Comparison of ENCODE assay signal across 11 cellular contexts in the genomic region with DNA sequence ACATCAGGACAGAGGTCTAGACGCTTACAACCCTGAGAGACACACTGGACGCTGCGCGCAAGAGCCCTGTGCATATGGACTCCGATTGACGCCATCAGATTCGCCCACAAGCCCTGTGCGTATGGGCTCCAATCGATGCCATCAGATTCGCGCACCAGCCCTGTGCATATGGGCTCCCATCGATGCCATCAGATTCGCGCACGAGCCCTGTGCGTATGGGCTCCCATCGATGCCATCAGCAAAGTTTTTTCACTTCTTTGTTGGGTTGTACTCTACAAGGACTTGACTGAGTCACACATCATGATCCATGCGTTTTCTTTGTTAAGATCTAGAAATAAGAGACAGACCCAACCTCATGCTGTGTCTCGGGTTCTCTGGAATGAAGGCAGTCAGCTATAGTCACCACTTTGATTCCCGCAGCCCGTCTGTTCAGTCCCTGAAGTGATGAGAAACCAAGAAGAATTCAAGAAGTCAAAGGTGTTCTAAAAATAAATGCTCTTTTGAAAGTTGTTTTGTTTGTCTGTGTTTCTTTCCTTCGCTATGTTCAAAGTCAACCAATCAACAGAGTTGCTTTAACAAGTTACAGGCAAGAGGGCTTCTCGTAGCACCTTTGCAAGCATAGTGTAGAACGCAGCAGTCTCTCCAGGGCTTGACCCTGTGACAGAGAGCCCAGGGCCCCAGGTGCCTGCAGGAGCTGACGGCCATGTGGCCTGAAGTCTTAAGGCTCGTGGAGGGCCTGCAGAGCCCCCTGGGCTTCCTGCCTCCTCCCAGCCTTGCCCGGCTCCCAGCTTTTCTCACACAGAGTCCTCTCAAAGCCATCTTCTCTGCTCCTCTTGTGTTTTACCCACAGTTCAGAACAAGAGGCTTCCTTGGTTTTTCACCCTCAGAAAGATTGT. TPM values are rescaled to one million over a fixed set of nuclear protein-coding genes. Genes with fewer than 3 reads are reported as not detected.
DNase-seq lines count a peak whose midpoint lies in the region; ATAC-seq and TF ChIP-seq lines count a peak whose summit lies in the region.
"Had no signal": no experiment of that assay in that cellular context is flagged by ENCODE, and none has a peak within 500 bp of the region (broad histone marks: within the 10 kb centered on the region; RNA-seq: fewer than 3 reads in every experiment).

No MANE protein-coding gene starts in this region.

- in situ Hi-C loops in GM23248 (cut with MboI) (no loop called here), gastrocnemius medialis (cut with MboI; ENCODE audit: low sequenced_read_pairs in 4 of 4) (no loop called here), KBM-7 (cut with MboI; ENCODE audit: low pct_unique_long_range_greater_than_20kb, low sequenced_read_pairs) (no loop called here)

- no peaks in the 10 kb centered on the region for H3K9me3 ChIP-seq in GM23248 (ENCODE audit: low read depth)
- H3K9me3 ChIP-seq in body of pancreas, result no peaks in the 10 kb centered on the region
- no peaks in the 10 kb centered on the region for H3K9me3 ChIP-seq in gastrocnemius medialis

- H2AFZ ChIP-seq in GM23248, result no peak overlapping the region

- no peaks in the 10 kb centered on the region for H3K9me2 ChIP-seq in GM23248 (ENCODE audit: insufficient read depth)

- H3K9me3 Mint-ChIP-seq in activated T-helper 1 cell treated with anti-CD3 and anti-CD28 coated beads, Interleukin-12 subunit alpha, Interleukin-12 subunit beta, Interleukin-2, Interleukin-4 antibody, amounts not matched to agents 30 ng/mL and 10 ng/mL and 1 ng/mL, durations not matched to agents 14 hours and 24 hours and 36 hours, result no peaks in the 10 kb centered on the region
- H3K9me3 Mint-ChIP-seq in activated naive CD4-positive, alpha-beta T cell treated with anti-CD3 and anti-CD28 coated beads, Interleukin-2, amount 50 U/mL, for 72 hours, result no peaks in the 10 kb centered on the region

- no peak for TF ChIP-seq CTCF in body of pancreas (IDR thresholded peaks at IDR 0.05)
- TF ChIP-seq CTCF in gastrocnemius medialis (IDR thresholded peaks at IDR 0.05 in 4 of 5, conservative IDR thresholded peaks at IDR 0.05 in 1 of 5), result no peak

- WGBS in GM23248 (ENCODE audit: low coverage in 1 of 2, low lambda C conversion rate in 2 of 2, missing lambda C conversion rate in 2 of 2), 2 experiments, result 84 to 86% methylated on average over 23 to 27 of the region's 27 CpGs
- WGBS in body of pancreas, 2 donors, result 94 to 95% methylated on average over 23 to 26 of the region's 27 CpGs

- peak overlapping the region; percentile 95 for H3K4me2 ChIP-seq in GM23248 (ENCODE audit: unreplicated experiment)

- peak overlapping the region; percentile 49 for H3K9ac ChIP-seq in GM23248

- no peak overlapping the region for H3K4me3 Mint-ChIP-seq in activated T-helper 1 cell treated with anti-CD3 and anti-CD28 coated beads, Interleukin-12 subunit alpha, Interleukin-12 subunit beta, Interleukin-2, Interleukin-4 antibody, amounts not matched to agents 30 ng/mL and 10 ng/mL and 1 ng/mL, durations not matched to agents 14 hours and 24 hours and 36 hours

- no peak for ATAC-seq in body of pancreas
- no peak for ATAC-seq in gastrocnemius medialis
- no peak for ATAC-seq in HG02938 (IDR thresholded peaks at IDR 0.05; ENCODE audit: unreplicated experiment)
- ATAC-seq in activated naive CD4-positive, alpha-beta T cell treated with anti-CD3 and anti-CD28 coated beads, Interleukin-2, amount 50 U/mL, for 72 hours, result no peak

- peak overlapping the region; percentile 87 for H3K27ac ChIP-seq in GM23248
- peak overlapping the region in 3 of 4 donors; percentile 36 to 72 (median 60) for H3K27ac ChIP-seq in body of pancreas
- peak overlapping the region; percentile 64 to 82 (median 71) for H3K27ac ChIP-seq in gastrocnemius medialis

- H3K27me3 ChIP-seq in GM23248 (replicated peaks; ENCODE audit: insufficient read depth) (no peaks in the 10 kb centered on the region), body of pancreas (no peaks in the 10 kb centered on the region), gastrocnemius medialis (no peaks in the 10 kb centered on the region)

- peaks cover 41% of the 10 kb centered on the region for H3F3A ChIP-seq in GM23248 (ENCODE audit: insufficient read depth)

- no peak overlapping the region for H3K27ac Mint-ChIP-seq in activated T-helper 1 cell treated with anti-CD3 and anti-CD28 coated beads, Interleukin-12 subunit alpha, Interleukin-12 subunit beta, Interleukin-2, Interleukin-4 antibody, amounts not matched to agents 30 ng/mL and 10 ng/mL and 1 ng/mL, durations not matched to agents 14 hours and 24 hours and 36 hours
- no peak overlapping the region for H3K27ac Mint-ChIP-seq in activated naive CD4-positive, alpha-beta T cell treated with anti-CD3 and anti-CD28 coated beads, Interleukin-2, amount 50 U/mL, for 72 hours

- H3K36me3 ChIP-seq in GM23248 (ENCODE audit: low read depth) (no peaks in the 10 kb centered on the region), body of pancreas (replicated peaks in 1 of 2; ENCODE audit: insufficient read depth in 1 of 2, low read depth in 2 of 2) (peaks cover 0 to 1% of the 10 kb centered on the region in 2 donors), gastrocnemius medialis (no peaks in the 10 kb centered on the region)

- H3K27me3 Mint-ChIP-seq in activated T-helper 1 cell treated with anti-CD3 and anti-CD28 coated beads, Interleukin-12 subunit alpha, Interleukin-12 subunit beta, Interleukin-2, Interleukin-4 antibody, amounts not matched to agents 30 ng/mL and 10 ng/mL and 1 ng/mL, durations not matched to agents 14 hours and 24 hours and 36 hours (ENCODE audit: insufficient read depth), result peaks cover 15% of the 10 kb centered on the region

- peak; percentile 78 for DNase-seq in GM23248
- DNase-seq in body of pancreas, result no peak
- peak; percentile 82 for DNase-seq in hepatic stellate cell (ENCODE audit: low spot score)
- no peak for DNase-seq in gastrocnemius medialis
- no peak for DNase-seq in activated T-helper 1 cell treated with anti-CD3 and anti-CD28 coated beads, Interleukin-12 subunit alpha, Interleukin-12 subunit beta, Interleukin-2, Interleukin-4 antibody, amounts not matched to agents 30 ng/mL and 10 ng/mL and 1 ng/mL, durations not matched to agents 14 hours and 24 hours and 36 hours (ENCODE audit: low spot score)
- DNase-seq in KBM-7, result no peak
- DNase-seq in activated naive CD4-positive, alpha-beta T cell treated with anti-CD3 and anti-CD28 coated beads, Interleukin-2, amount 50 U/mL, for 72 hours (ENCODE audit: low spot score in 2 of 2), result no peak
- DNase-seq: C1 segment of cervical spinal cord, NCI-H524 treated with DMSO at 0.1 percent for 48 hours, SHP77 had no signal

- H3K4me1 Mint-ChIP-seq in activated T-helper 1 cell treated with anti-CD3 and anti-CD28 coated beads, Interleukin-12 subunit alpha, Interleukin-12 subunit beta, Interleukin-2, Interleukin-4 antibody, amounts not matched to agents 30 ng/mL and 10 ng/mL and 1 ng/mL, durations not matched to agents 14 hours and 24 hours and 36 hours (ENCODE audit: low read depth), result no peaks in the 10 kb centered on the region

- no peaks in the 10 kb centered on the region for H4K20me1 ChIP-seq in GM23248 (ENCODE audit: insufficient read depth)

- H3K4me1 ChIP-seq in GM23248 (ENCODE audit: insufficient read depth), result peaks cover 60% of the 10 kb centered on the region
- peaks cover 40% of the 10 kb centered on the region for H3K4me1 ChIP-seq in body of pancreas
- H3K4me1 ChIP-seq in gastrocnemius medialis, result peaks cover 41 to 82% of the 10 kb centered on the region in 2 donors

- intact Hi-C loops in body of pancreas (cut with DNase I) (loop anchor here (10.0 kb wide), 1 partner anchor 54 kb away; no protein-coding TSS in a partner anchor), gastrocnemius medialis (cut with DNase I; ENCODE audit: low total_unique reads) (no loop called here)
- intact Hi-C loops in activated T-helper 1 cell treated with anti-CD3 and anti-CD28 coated beads, Interleukin-12 subunit alpha, Interleukin-12 subunit beta, Interleukin-2, Interleukin-4 antibody, amounts not matched to agents 30 ng/mL and 10 ng/mL and 1 ng/mL, durations not matched to agents 14 hours and 24 hours and 36 hours (cut with micrococcal nuclease), result no loop called here

- H3K79me2 ChIP-seq in GM23248 (ENCODE audit: insufficient read depth), result peaks cover 75% of the 10 kb centered on the region

- TF ChIP-seq POLR2A in body of pancreas (IDR thresholded peaks at IDR 0.05), result no peak
- TF ChIP-seq POLR2A in gastrocnemius medialis (IDR thresholded peaks at IDR 0.05), result no peak

- H3K36me3 Mint-ChIP-seq in activated T-helper 1 cell treated with anti-CD3 and anti-CD28 coated beads, Interleukin-12 subunit alpha, Interleukin-12 subunit beta, Interleukin-2, Interleukin-4 antibody, amounts not matched to agents 30 ng/mL and 10 ng/mL and 1 ng/mL, durations not matched to agents 14 hours and 24 hours and 36 hours (ENCODE audit: low read depth), result no peaks in the 10 kb centered on the region
- H3K36me3 Mint-ChIP-seq in activated naive CD4-positive, alpha-beta T cell treated with anti-CD3 and anti-CD28 coated beads, Interleukin-2, amount 50 U/mL, for 72 hours, result no peaks in the 10 kb centered on the region

- H3K4me3 ChIP-seq in GM23248 (no peak overlapping the region), body of pancreas (no peak overlapping the region), gastrocnemius medialis (no peak overlapping the region)

RNA-seq across cellular contexts. Expression of gene RPS6KA2, which starts 7.9 kb away (rescaled TPM):
- 42.0 and 45.1 TPM in 2 replicates for total RNA-seq in GM23248 (2014; rRNA removed; shearing (Covaris generic))
- polyA plus RNA-seq in GM23248 (2016; fragmentation: Nextera tagmentation; extraction: Ambion mirVana), result 44.0 and 49.0 TPM in 2 replicates
- total RNA-seq in body of pancreas (10 to 100 TPM; 24.4 to 53.7 TPM), gastrocnemius medialis (10 to 100 TPM; 18.7 to 35.7 (median 27.4) TPM)
- total RNA-seq in activated T-helper 1 cell treated with anti-CD3 and anti-CD28 coated beads, Interleukin-12 subunit alpha, Interleukin-12 subunit beta, Interleukin-2, Interleukin-4 antibody, amounts not matched to agents 30 ng/mL and 10 ng/mL and 1 ng/mL, durations not matched to agents 14 hours and 24 hours and 36 hours, result 2.0 and 2.7 TPM in 2 replicates
- 1 to 10 TPM; 2.9 to 4.0 TPM for total RNA-seq in activated naive CD4-positive, alpha-beta T cell treated with anti-CD3 and anti-CD28 coated beads, Interleukin-2, amount 50 U/mL, for 72 hours

RNA-seq across cellular contexts. Expression of gene RAMACL, which starts 32.6 kb away (rescaled TPM):
- 0.13 and 2.1 TPM in 2 replicates for total RNA-seq in GM23248 (2014; rRNA removed; shearing (Covaris generic))
- polyA plus RNA-seq in GM23248 (2016; fragmentation: Nextera tagmentation; extraction: Ambion mirVana), result 0.31 and 0.33 TPM in 2 replicates
- total RNA-seq in body of pancreas (10 to 100 TPM in 1 of 2 donors, under 1 TPM in 1; 0.99 to 10.9 TPM), gastrocnemius medialis (1 to 10 TPM in 1 of 4 donors, under 1 TPM in 3; 0.18 to 5.6 (median 0.58) TPM)
- total RNA-seq in activated T-helper 1 cell treated with anti-CD3 and anti-CD28 coated beads, Interleukin-12 subunit alpha, Interleukin-12 subunit beta, Interleukin-2, Interleukin-4 antibody, amounts not matched to agents 30 ng/mL and 10 ng/mL and 1 ng/mL, durations not matched to agents 14 hours and 24 hours and 36 hours, result 0.29 and 0.42 TPM in 2 replicates
- total RNA-seq in activated naive CD4-positive, alpha-beta T cell treated with anti-CD3 and anti-CD28 coated beads, Interleukin-2, amount 50 U/mL, for 72 hours, result 1 to 10 TPM in 1 of 2 donors, under 1 TPM in 1; 0.52 to 1.2 TPM

Comparison
In these comparisons a context has a peak if more than half of its experiments do, and no peak if none do; other contexts are left out.
1. DNase-seq: peak in GM23248 (single experiment) and hepatic stellate cell (single experiment); none in body of pancreas (0 of 4), gastrocnemius medialis (0 of 2), activated T-helper 1 cell treated with anti-CD3 and anti-CD28 coated beads, Interleukin-12 subunit alpha, Interleukin-12 subunit beta, Interleukin-2, Interleukin-4 antibody, amounts not matched to agents 30 ng/mL and 10 ng/mL and 1 ng/mL, durations not matched to agents 14 hours and 24 hours and 36 hours (single experiment), KBM-7 (single experiment) and activated naive CD4-positive, alpha-beta T cell treated with anti-CD3 and anti-CD28 coated beads, Interleukin-2, amount 50 U/mL, for 72 hours (0 of 2).
2. Peak in every context shown above with its lines, with median percentiles within 50 percentile points of each other: H3K27ac ChIP-seq.